ENCODE assay signal across 1 cellular context in genomic region chr20:59004763-59005522, GRCh38.
TF ChIP-seq lines count a peak whose summit lies in the region.

No MANE protein-coding gene starts in this region.

TF ChIP-seq in HepG2, 621 proteins besides CTCF, POLR2A, EP300 and RAD21 (continued from another document and continues in another):
- TF ChIP-seq ARID4A (CRISPR knock-in tag; IDR thresholded peaks at IDR 0.05; ENCODE audit: borderline replicate concordance), result no peak
- TF ChIP-seq SIN3B (IDR thresholded peaks at IDR 0.05; ENCODE audit: low read length), result no peak
- TF ChIP-seq ZBTB21 (CRISPR knock-in tag; IDR thresholded peaks at IDR 0.05), result no peak
- no peak for TF ChIP-seq ZBTB8A (CRISPR knock-in tag; IDR thresholded peaks at IDR 0.05; ENCODE audit: borderline replicate concordance, low read depth)
- no peak; the same call in 1 of the 2 replicates for TF ChIP-seq MEIS1 (CRISPR knock-in tag; IDR thresholded peaks at IDR 0.05; ENCODE audit: borderline replicate concordance)
- no peak for TF ChIP-seq ATF2 (CRISPR knock-in tag; IDR thresholded peaks at IDR 0.05)
- no peak for TF ChIP-seq TEAD3 (CRISPR knock-in tag; optimal IDR thresholded peaks at IDR 0.05; ENCODE audit: borderline replicate concordance)
- TF ChIP-seq GABPB1 (CRISPR knock-in tag; IDR thresholded peaks at IDR 0.05), result peak; percentile 38; the same call in 1 of the 2 replicates
- TF ChIP-seq CHD4 (IDR thresholded peaks at IDR 0.05; ENCODE audit: borderline replicate concordance, low read length), result 0 out of 2 replicates have a peak, but pooled peaks have one; percentile 29
- TF ChIP-seq KLF9 (CRISPR knock-in tag; IDR thresholded peaks at IDR 0.05; ENCODE audit: low read depth), result no peak
- TF ChIP-seq HNF1A (IDR thresholded peaks at IDR 0.05; ENCODE audit: low read depth), result no peak
- peak; percentile 67; the same call in 1 of the 2 replicates for TF ChIP-seq HNF1A (CRISPR knock-in tag; IDR thresholded peaks at IDR 0.05; ENCODE audit: borderline replicate concordance)
- peak; percentile 20; the same call in 1 of the 2 replicates for TF ChIP-seq ZNF276 (CRISPR knock-in tag; IDR thresholded peaks at IDR 0.05; ENCODE audit: low read depth)
- TF ChIP-seq ZSCAN20 (CRISPR knock-in tag; IDR thresholded peaks at IDR 0.05; ENCODE audit: borderline replicate concordance), result no peak
- TF ChIP-seq ZNF607 (CRISPR knock-in tag; IDR thresholded peaks at IDR 0.05; ENCODE audit: borderline replicate concordance), result 0 out of 2 replicates have a peak, but pooled peaks have one; percentile 37
- TF ChIP-seq KLF16 (CRISPR knock-in tag; IDR thresholded peaks at IDR 0.05), result 0 out of 4 replicates have a peak, but pooled peaks of 1 of the 2 experiments have one; percentile 16
- TF ChIP-seq SP5 (CRISPR knock-in tag; IDR thresholded peaks at IDR 0.05; ENCODE audit: borderline replicate concordance, low read depth), result peak; percentile 79
- no peak for TF ChIP-seq PREB (CRISPR knock-in tag; IDR thresholded peaks at IDR 0.05)
- TF ChIP-seq ZNF616 (CRISPR knock-in tag; IDR thresholded peaks at IDR 0.05; ENCODE audit: low read depth), result peak; percentile 70; the same call in 1 of the 2 replicates
- peak; percentile 89; the same call in 1 of the 2 replicates for TF ChIP-seq ZNF274 (CRISPR knock-in tag; IDR thresholded peaks at IDR 0.05)
- no peak for TF ChIP-seq ZNF205 (CRISPR knock-in tag; IDR thresholded peaks at IDR 0.05)
- TF ChIP-seq SALL2 (CRISPR knock-in tag; IDR thresholded peaks at IDR 0.05), result no peak
- TF ChIP-seq CSRNP1 (CRISPR knock-in tag; IDR thresholded peaks at IDR 0.05), result no peak
- TF ChIP-seq STAT6 (CRISPR knock-in tag; IDR thresholded peaks at IDR 0.05; ENCODE audit: borderline replicate concordance), result no peak
- TF ChIP-seq BRCA1 (CRISPR knock-in tag; IDR thresholded peaks at IDR 0.05), result no peak
- TF ChIP-seq NRL (CRISPR knock-in tag; IDR thresholded peaks at IDR 0.05; ENCODE audit: borderline replicate concordance), result peak; percentile 83
- no peak for TF ChIP-seq TAF1 (CRISPR knock-in tag; IDR thresholded peaks at IDR 0.05)
- peak; percentile 61; the same call in 1 of the 2 replicates for TF ChIP-seq TFAP4 (IDR thresholded peaks at IDR 0.05; ENCODE audit: borderline replicate concordance, low read depth)
- TF ChIP-seq ZBTB3 (CRISPR knock-in tag; IDR thresholded peaks at IDR 0.05; ENCODE audit: borderline replicate concordance, low read depth), result no peak
- 0 out of 2 replicates have a peak, but pooled peaks have one; percentile 33 for TF ChIP-seq CAMTA2 (CRISPR knock-in tag; IDR thresholded peaks at IDR 0.05; ENCODE audit: borderline replicate concordance)
- peak; percentile 70; the same call in 1 of the 2 replicates for TF ChIP-seq NR0B2 (CRISPR knock-in tag; IDR thresholded peaks at IDR 0.05)
- no peak for TF ChIP-seq GZF1 (CRISPR knock-in tag; IDR thresholded peaks at IDR 0.05)
- no peak for TF ChIP-seq U2AF2 (IDR thresholded peaks at IDR 0.05; ENCODE audit: low read depth, low read length)
- TF ChIP-seq TOPORS (CRISPR knock-in tag; IDR thresholded peaks at IDR 0.05), result 0 out of 2 replicates have a peak, but pooled peaks have one; percentile 30
- no peak for TF ChIP-seq HMGA1 (CRISPR knock-in tag; conservative IDR thresholded peaks at IDR 0.05)
